In the genomic region with DNA sequence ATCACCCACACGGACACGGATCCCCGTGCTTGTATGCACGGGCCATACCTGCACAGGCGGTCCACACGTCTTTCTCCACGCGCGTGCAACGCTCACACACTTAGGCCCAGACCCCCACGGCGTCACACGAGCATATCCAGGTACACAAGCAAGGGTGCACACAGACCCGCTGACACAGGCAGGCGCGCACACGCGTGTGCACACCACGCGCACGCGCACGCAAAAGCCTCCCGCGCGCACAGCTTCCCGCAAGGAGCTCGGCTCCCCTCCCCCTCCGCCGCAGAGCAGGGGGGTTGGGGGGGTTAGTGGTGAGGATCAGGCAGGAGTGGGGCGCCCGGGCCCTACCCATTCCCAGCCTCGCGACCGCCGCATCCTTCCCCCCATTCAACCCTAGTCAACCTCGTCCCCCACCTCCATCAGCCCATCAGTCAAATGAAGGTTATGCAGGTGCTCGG, we compare ENCODE assay signal across 8 cellular contexts. TPM values are rescaled to one million over a fixed set of nuclear protein-coding genes. Genes with fewer than 3 reads are reported as not detected.
DNase-seq lines count a peak whose midpoint lies in the region; ATAC-seq and TF ChIP-seq lines count a peak whose summit lies in the region.

No MANE protein-coding gene starts in this region.

- no peak for TF ChIP-seq POLR2A in gastroesophageal sphincter (IDR thresholded peaks at IDR 0.05)

- peaks cover 3% of the 10 kb centered on the region for H3K36me3 Mint-ChIP-seq in osteocyte (ENCODE audit: unreplicated experiment)

- WGBS in gastroesophageal sphincter (ENCODE audit: low coverage in 1 of 2), 2 donors: 6% methylated on average over 11 of the region's 38 CpGs; no CpG with 5 or more reads in 1 of the 2 donors

- peak overlapping the region; percentile 86 for H3K4me3 Mint-ChIP-seq in osteocyte (ENCODE audit: unreplicated experiment)

- H3K4me3 ChIP-seq in DND-41 (ENCODE audit: low read depth in 1 of 2, low read length in 2 of 2) (peak overlapping the region; percentile 26 to 80; a peak in 3 of 4 replicates), gastroesophageal sphincter (peak overlapping the region; percentile 50 to 77)

- H3K4me2 ChIP-seq in DND-41 (ENCODE audit: insufficient read depth, low read length): peak overlapping the region; percentile 95

- H4K20me1 ChIP-seq in DND-41 (ENCODE audit: insufficient read depth, low read length): peaks cover 11% of the 10 kb centered on the region; the same call in 1 of the 2 replicates

- peak overlapping the region; percentile 58 for H3K9ac ChIP-seq in DND-41 (ENCODE audit: low read depth, low read length)

- H3K4me1 ChIP-seq in DND-41 (ENCODE audit: insufficient read depth, low read length): peaks cover 29% of the 10 kb centered on the region
- H3K4me1 ChIP-seq in gastroesophageal sphincter: peaks cover 0 to 49% (median 16%) of the 10 kb centered on the region in 3 donors

- peaks cover 6% of the 10 kb centered on the region; the same call in 1 of the 2 replicates for H3K36me3 ChIP-seq in DND-41 (ENCODE audit: insufficient read depth, low read length)
- H3K36me3 ChIP-seq in gastroesophageal sphincter: peaks cover 0 to 37% of the 10 kb centered on the region in 2 donors

- ATAC-seq in DND-41 (ENCODE audit: insufficient read depth, low read depth): peak; percentile 28
- peak; percentile 19 for ATAC-seq in HG02852 (IDR thresholded peaks at IDR 0.05; ENCODE audit: unreplicated experiment)
- ATAC-seq in gastroesophageal sphincter: no peak
- ATAC-seq in GM21737 (IDR thresholded peaks at IDR 0.05; ENCODE audit: unreplicated experiment): no peak

- H3K79me2 ChIP-seq in DND-41 (ENCODE audit: insufficient read depth, low read length): 0 out of 2 replicates have a peak, but pooled peaks cover 4% of the 10 kb centered on the region

- no peaks in the 10 kb centered on the region for H3K9me3 Mint-ChIP-seq in osteocyte (ENCODE audit: unreplicated experiment)

- DNase-seq in DND-41 (peak; percentile 67), osteocyte (ENCODE audit: extremely low spot score, unreplicated experiment) (no peak), iPS-NIHi11 (ENCODE audit: low spot score) (no peak), retina (no peak)
- DNase-seq in activated CD4-positive, alpha-beta T cell treated with anti-CD3 and anti-CD28 coated beads, Interleukin-2, amount 50 U/mL, for 48 hours: peak; percentile 47 to 50

- H3K27me3 Mint-ChIP-seq in osteocyte (ENCODE audit: unreplicated experiment): no peaks in the 10 kb centered on the region

- H3K27me3 ChIP-seq in DND-41 (ENCODE audit: insufficient read depth, low read length, poor library complexity): no peaks in the 10 kb centered on the region
- peaks cover 4% of the 10 kb centered on the region for H3K27me3 ChIP-seq in gastroesophageal sphincter

- TF ChIP-seq CTCF in DND-41 (IDR thresholded peaks at IDR 0.05; ENCODE audit: borderline replicate concordance, extremely low read depth, low read length, poor library complexity, severe bottlenecking) (no peak), gastroesophageal sphincter (IDR thresholded peaks at IDR 0.05) (no peak), osteocyte (IDR thresholded peaks at IDR 0.05) (no peak)

- H2AFZ ChIP-seq in DND-41 (ENCODE audit: low read depth, low read length): peak overlapping the region; percentile 84

- H3K9me3 ChIP-seq in DND-41 (ENCODE audit: insufficient read depth, low read length, severe bottlenecking) (no peaks in the 10 kb centered on the region), gastroesophageal sphincter (no peaks in the 10 kb centered on the region)

- TF ChIP-seq EP300 in gastroesophageal sphincter (IDR thresholded peaks at IDR 0.05): no peak

- peak overlapping the region; percentile 52 for H3K27ac ChIP-seq in DND-41 (ENCODE audit: low read length)
- H3K27ac ChIP-seq in gastroesophageal sphincter: peak overlapping the region in 3 of 4 donors; percentile 82 to 94 (median 86)

- no peak overlapping the region for H3K27ac Mint-ChIP-seq in osteocyte (ENCODE audit: unreplicated experiment)

- peaks cover 27% of the 10 kb centered on the region for H3K4me1 Mint-ChIP-seq in osteocyte (ENCODE audit: unreplicated experiment)

RNA-seq across cellular contexts. Expression of a gene that starts 0.4 kb away (rescaled TPM):
- total RNA-seq in gastroesophageal sphincter: 1 to 10 TPM in 3 of 4 donors, under 1 TPM in 1; 0.92 to 3.8 (median 1.6) TPM
- 2.9 and 3.2 TPM in 2 replicates for total RNA-seq in osteocyte

RNA-seq across cellular contexts. Expression of a gene that starts 10.4 kb away (rescaled TPM):
- total RNA-seq in gastroesophageal sphincter: 10 to 100 TPM; 13.8 to 30.7 (median 22.4) TPM
- total RNA-seq in osteocyte: 11.6 and 12.7 TPM in 2 replicates

RNA-seq across cellular contexts. Expression of a gene that starts 22.8 kb away (rescaled TPM):
- 1 to 10 TPM in 1 of 4 donors, under 1 TPM in 3; 0.35 to 2.3 (median 0.53) TPM for total RNA-seq in gastroesophageal sphincter
- 0.21 TPM in 1 of 2 replicates, not detected in the other for total RNA-seq in osteocyte

RNA-seq across cellular contexts. Expression of a gene that starts 29.8 kb away (rescaled TPM):
- total RNA-seq in gastroesophageal sphincter: 10 to 100 TPM in 3 of 4 donors, 1 to 10 TPM in 1; 4.4 to 79.6 (median 40.8) TPM
- not detected in 2 replicates for total RNA-seq in osteocyte

RNA-seq across cellular contexts. Expression of a gene that starts 50.5 kb away (rescaled TPM):
- 10 to 100 TPM in 3 of 4 donors, 1 to 10 TPM in 1; 5.3 to 30.1 (median 22.7) TPM for total RNA-seq in gastroesophageal sphincter
- 67.2 and 68.1 TPM in 2 replicates for total RNA-seq in osteocyte

Comparison
In these comparisons a context has a peak if more than half of its experiments do, and no peak if none do; other contexts are left out.
1. ATAC-seq: peak in DND-41 (single experiment) and HG02852 (single experiment); none in gastroesophageal sphincter (single experiment) and GM21737 (single experiment).
2. DNase-seq: peak in DND-41 (single experiment) and activated CD4-positive, alpha-beta T cell treated with anti-CD3 and anti-CD28 coated beads, Interleukin-2, amount 50 U/mL, for 48 hours (2 of 2); none in osteocyte (single experiment), iPS-NIHi11 (single experiment) and retina (single experiment).